Comparison of ENCODE assay signal across 11 cellular contexts in genomic region chr2:10493075-10493635, GRCh38. TPM values are rescaled to one million over a fixed set of nuclear protein-coding genes. Genes with fewer than 3 reads are reported as not detected.
A peak's percentile ranks its signal among the peaks of the same experiment; 100 is the strongest.
DNase-seq lines count a peak whose midpoint lies in the region; ATAC-seq lines count a peak whose summit lies in the region.
"Had no signal": no experiment of that assay in that cellular context is flagged by ENCODE, and none has a peak within 500 bp of the region (broad histone marks: within the 10 kb centered on the region; RNA-seq: fewer than 3 reads in every experiment).

No MANE protein-coding gene starts in this region.

- peaks cover 23% of the 10 kb centered on the region for H3K4me1 Mint-ChIP-seq in activated CD4-positive, alpha-beta memory T cell treated with anti-CD3 and anti-CD28 coated beads, Interleukin-2, amount 10 ng/mL, durations not matched to agents 7 days and 5 days

- WGBS in mesenchymal stem cell = 90% methylated on average over 5 of the region's 5 CpGs
- 76 to 80% methylated on average over 5 of the region's 5 CpGs for WGBS in aorta, 2 donors

- H3K36me3 ChIP-seq in mesenchymal stem cell (ENCODE audit: control insufficient read depth in 1 of 2, insufficient read depth in 2 of 2, low read depth in 1 of 2, low read length in 2 of 2) (no peaks in the 10 kb centered on the region), aorta (ENCODE audit: control insufficient read depth in 1 of 2, insufficient read depth in 2 of 2, low read length in 1 of 2) (no peaks in the 10 kb centered on the region), SJCRH30 (no peaks in the 10 kb centered on the region)
- H3K36me3 ChIP-seq: sigmoid colon, thyroid gland had no signal

- no peak overlapping the region for H3K9ac ChIP-seq in mesenchymal stem cell (ENCODE audit: low read length)

- peaks cover 40% of the 10 kb centered on the region for H3K27me3 Mint-ChIP-seq in activated CD4-positive, alpha-beta memory T cell treated with anti-CD3 and anti-CD28 coated beads, Interleukin-2, amount 10 ng/mL, durations not matched to agents 7 days and 5 days

- H3K36me3 Mint-ChIP-seq in activated CD4-positive, alpha-beta memory T cell treated with anti-CD3 and anti-CD28 coated beads, Interleukin-2, amount 10 ng/mL, durations not matched to agents 7 days and 5 days (ENCODE audit: low read depth) = no peaks in the 10 kb centered on the region

- H3K4me3 Mint-ChIP-seq in activated CD4-positive, alpha-beta memory T cell treated with anti-CD3 and anti-CD28 coated beads, Interleukin-2, amount 10 ng/mL, durations not matched to agents 7 days and 5 days = no peak overlapping the region

- H2BK5ac ChIP-seq in mesenchymal stem cell (ENCODE audit: low read depth, low read length, poor library complexity, severe bottlenecking) = no peak overlapping the region

- no peak overlapping the region for H2BK15ac ChIP-seq in mesenchymal stem cell (ENCODE audit: low read depth, poor library complexity, severe bottlenecking)

- CTCF ChIA-PET in activated CD4-positive, alpha-beta memory T cell treated with anti-CD3 and anti-CD28 coated beads, Interleukin-2, amount 10 ng/mL, durations not matched to agents 7 days and 5 days (lab: Charles Lee) = no interaction called here

- H3K4me3 ChIP-seq in mesenchymal stem cell (ENCODE audit: insufficient read depth in 1 of 2, low read depth in 1 of 2, low read length in 2 of 2) (no peak overlapping the region), aorta (ENCODE audit: low read length in 2 of 2) (no peak overlapping the region), SJCRH30 (no peak overlapping the region)
- H3K4me3 ChIP-seq: sigmoid colon, thyroid gland had no signal

- no peaks in the 10 kb centered on the region for H3K9me3 Mint-ChIP-seq in activated CD4-positive, alpha-beta memory T cell treated with anti-CD3 and anti-CD28 coated beads, Interleukin-2, amount 10 ng/mL, durations not matched to agents 7 days and 5 days

- H4K8ac ChIP-seq in mesenchymal stem cell (ENCODE audit: low read length) = no peak overlapping the region

- no peak overlapping the region for H2BK12ac ChIP-seq in mesenchymal stem cell (ENCODE audit: low read length in 2 of 2)

- no peak overlapping the region for H3K4me2 ChIP-seq in mesenchymal stem cell (ENCODE audit: low read length, poor library complexity, severe bottlenecking)

- no peak overlapping the region for H3K23ac ChIP-seq in mesenchymal stem cell (ENCODE audit: low read length in 2 of 2)

- ATAC-seq in GM21723 (IDR thresholded peaks at IDR 0.05; ENCODE audit: unreplicated experiment) = peak; percentile 17
- no peak for ATAC-seq in aorta (ENCODE audit: low FRiP score)

- H4K91ac ChIP-seq in mesenchymal stem cell (ENCODE audit: low read length) = no peak overlapping the region

- H3K79me1 ChIP-seq in mesenchymal stem cell (replicated peaks; ENCODE audit: low read length, poor library complexity, severe bottlenecking) = no peaks in the 10 kb centered on the region

- H2BK120ac ChIP-seq in mesenchymal stem cell (ENCODE audit: low read depth, low read length) = no peak overlapping the region

- no peak overlapping the region for H2AK5ac ChIP-seq in mesenchymal stem cell (ENCODE audit: low read length, severe bottlenecking)

- POLR2A ChIA-PET in activated CD4-positive, alpha-beta memory T cell treated with anti-CD3 and anti-CD28 coated beads, Interleukin-2, amount 10 ng/mL, durations not matched to agents 7 days and 5 days (lab: Charles Lee) = interaction anchor here (0.6 to 1.4 kb wide), 3 partner anchors 45 to 86 kb away, joined by 3 to 6 read pairs (median 4); partner anchors contain the start of gene ODC1

- H3K27ac ChIP-seq in mesenchymal stem cell (ENCODE audit: low read length, poor library complexity, severe bottlenecking) = peak overlapping the region; percentile 55
- no peak overlapping the region for H3K27ac ChIP-seq in aorta (ENCODE audit: low read depth in 1 of 2, low read length in 2 of 2)
- no peak overlapping the region for H3K27ac ChIP-seq in SJCRH30
- H3K27ac ChIP-seq: sigmoid colon, thyroid gland had no signal

- H3K4ac ChIP-seq in mesenchymal stem cell (ENCODE audit: low read depth in 1 of 2, low read length in 2 of 2) = no peak overlapping the region

- H3K9me3 ChIP-seq in mesenchymal stem cell (ENCODE audit: control insufficient read depth, low read length) = peaks cover 15% of the 10 kb centered on the region
- H3K9me3 ChIP-seq in aorta (ENCODE audit: control insufficient read depth, low read length) = peaks cover 1% of the 10 kb centered on the region
- H3K9me3 ChIP-seq in SJCRH30 (replicated peaks) = no peaks in the 10 kb centered on the region; the same call in 1 of the 2 replicates
- H3K9me3 ChIP-seq: sigmoid colon, thyroid gland had no signal

- peaks cover 25% of the 10 kb centered on the region for H3K4me1 ChIP-seq in mesenchymal stem cell (ENCODE audit: control insufficient read depth, insufficient read depth, low read depth, low read length)
- no peaks in the 10 kb centered on the region for H3K4me1 ChIP-seq in aorta (ENCODE audit: control insufficient read depth in 1 of 2, insufficient read depth in 2 of 2, low read length in 2 of 2)
- peaks cover 21% of the 10 kb centered on the region for H3K4me1 ChIP-seq in SJCRH30

- peaks cover 0 to 59% of the 10 kb centered on the region in 2 experiments for H3K27me3 ChIP-seq in mesenchymal stem cell (ENCODE audit: control insufficient read depth in 1 of 2, insufficient read depth in 1 of 2, low read length in 2 of 2)
- H3K27me3 ChIP-seq in aorta (ENCODE audit: control insufficient read depth in 1 of 2, insufficient read depth in 2 of 2, low read length in 1 of 2) = no peaks in the 10 kb centered on the region
- H3K27me3 ChIP-seq in SJCRH30 = peaks cover 14% of the 10 kb centered on the region; the same call in 1 of the 2 replicates
- H3K27me3 ChIP-seq: thyroid gland had no signal

- peak overlapping the region; percentile 68 for H3K27ac Mint-ChIP-seq in activated CD4-positive, alpha-beta memory T cell treated with anti-CD3 and anti-CD28 coated beads, Interleukin-2, amount 10 ng/mL, durations not matched to agents 7 days and 5 days

- no peak overlapping the region for H3K18ac ChIP-seq in mesenchymal stem cell (ENCODE audit: low read depth in 1 of 2, low read length in 2 of 2)

- peak; percentile 75 for DNase-seq in NCI-H2029 (lab: John Stamatoyannopoulos, UW)
- DNase-seq in NCI-H2029 treated with DMSO at 0.1 percent for 48 hours (lab: John Stamatoyannopoulos, UW) = no peak
- no peak for DNase-seq in activated CD4-positive, alpha-beta memory T cell treated with anti-CD3 and anti-CD28 coated beads, Interleukin-2, amount 10 ng/mL, durations not matched to agents 7 days and 5 days
- DNase-seq in mesenchymal stem cell = no peak
- DNase-seq in NCI-H1417 treated with DMSO at 0.1 percent for 48 hours (lab: John Stamatoyannopoulos, UW) = no peak
- no peak for DNase-seq in aorta
- DNase-seq in SJCRH30 = no peak
- DNase-seq: NCI-H2081 treated with DMSO at 0.1 percent for 48 hours, sigmoid colon had no signal

- intact Hi-C loops in aorta (cut with DNase I) = no loop called here

- H2AFZ ChIP-seq in mesenchymal stem cell (ENCODE audit: low read depth, low read length) = no peak overlapping the region

- no peak overlapping the region for H3K14ac ChIP-seq in mesenchymal stem cell (ENCODE audit: low read length in 2 of 2)

RNA-seq across cellular contexts. Expression of gene ODC1, which starts 45.0 kb away (rescaled TPM):
- 10 to 100 TPM; 48.1 to 54.9 TPM for total RNA-seq in activated CD4-positive, alpha-beta memory T cell treated with anti-CD3 and anti-CD28 coated beads, Interleukin-2, amount 10 ng/mL, durations not matched to agents 7 days and 5 days
- polyA plus RNA-seq in mesenchymal stem cell (2013, experiment 1 of 2) = 32.1 TPM
- polyA plus RNA-seq in mesenchymal stem cell (2013, experiment 2 of 2) = 33.0 TPM
- total RNA-seq in aorta = 10 to 100 TPM; 21.3 to 46.1 TPM
- 10 to 100 TPM; 31.6 to 45.7 TPM for polyA plus RNA-seq in aorta
- 362 and 380 TPM in 2 replicates for total RNA-seq in SJCRH30 (2014; rRNA removed; shearing (Covaris generic))
